Comparison of ENCODE assay signal across 8 cellular contexts in the genomic region with DNA sequence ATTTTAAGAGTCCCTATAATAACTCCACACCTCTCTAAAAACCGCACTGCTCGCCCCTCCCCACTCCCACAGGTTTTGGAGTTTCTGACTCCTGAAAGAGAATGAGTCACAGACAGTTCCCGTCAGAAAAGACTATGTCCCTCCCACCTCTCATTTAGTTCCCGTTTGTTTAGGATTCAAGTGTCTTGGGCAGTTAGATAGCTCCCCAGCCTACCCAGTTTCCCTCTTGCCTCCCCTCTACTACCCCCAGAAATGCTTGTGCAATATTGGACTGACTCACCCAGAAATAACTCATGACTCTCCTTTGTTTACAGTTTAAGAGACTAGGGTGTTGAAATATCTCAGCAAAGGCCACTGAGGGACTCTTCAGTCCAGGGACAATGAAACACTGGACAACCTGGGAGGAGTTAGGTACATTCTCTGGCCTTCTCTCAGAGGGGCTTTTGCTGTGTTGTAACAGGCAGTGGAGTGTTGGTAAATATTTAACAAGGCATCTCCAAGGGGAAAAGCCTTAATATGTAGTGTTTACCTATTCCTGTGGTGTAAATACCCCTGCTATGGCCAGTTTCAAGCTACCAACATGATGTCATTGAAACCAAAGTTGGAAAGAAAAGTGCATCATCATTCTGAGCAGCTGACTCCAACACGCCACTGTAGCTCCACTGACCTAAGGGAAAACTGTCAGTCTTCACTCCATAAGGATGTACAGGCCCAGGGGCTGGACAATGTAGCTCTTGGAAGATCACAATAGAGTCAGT.
A peak's percentile ranks its signal among the peaks of the same experiment; 100 is the strongest.
DNase-seq lines count a peak whose midpoint lies in the region; ATAC-seq lines count a peak whose summit lies in the region.

No MANE protein-coding gene starts in this region.

- intact Hi-C loops in activated naive CD4-positive, alpha-beta T cell treated with anti-CD3 and anti-CD28 coated beads for 36 hours (cut with micrococcal nuclease), result loop anchor here (1.0 kb wide), 1 partner anchor 27 kb away; no protein-coding TSS in a partner anchor
- intact Hi-C loops in Right ventricle myocardium superior (cut with DNase I), result no loop called here
- intact Hi-C loops in aorta (cut with DNase I), result loop anchor here (5.0 kb wide), 2 partner anchors 113 to 268 kb away; no protein-coding TSS in a partner anchor

- H3K9me3 Mint-ChIP-seq in activated naive CD4-positive, alpha-beta T cell treated with anti-CD3 and anti-CD28 coated beads for 36 hours, result peaks cover 2% of the 10 kb centered on the region

- 22 to 25% methylated on average over 5 of the region's 5 CpGs for WGBS in aorta, 2 donors

- H3K27ac Mint-ChIP-seq in activated naive CD4-positive, alpha-beta T cell treated with anti-CD3 and anti-CD28 coated beads for 36 hours, result peak overlapping the region; percentile 78

- no peak overlapping the region for H3K9ac ChIP-seq in rectal smooth muscle tissue (ENCODE audit: low read length)

- no peak overlapping the region for H3K4me3 ChIP-seq in rectal smooth muscle tissue (ENCODE audit: low read length)
- H3K4me3 ChIP-seq in aorta (ENCODE audit: low read length in 2 of 2), result no peak overlapping the region

- H3K9me3 ChIP-seq in aorta (ENCODE audit: control insufficient read depth, low read length), result no peaks in the 10 kb centered on the region

- H3K4me1 ChIP-seq in rectal smooth muscle tissue (ENCODE audit: control insufficient read depth, insufficient read depth, low read length), result peaks cover 6% of the 10 kb centered on the region
- H3K4me1 ChIP-seq in aorta (ENCODE audit: control insufficient read depth in 1 of 2, insufficient read depth in 2 of 2, low read length in 2 of 2), result peaks cover 0 to 2% of the 10 kb centered on the region in 2 donors

- CTCF ChIA-PET in activated naive CD4-positive, alpha-beta T cell treated with anti-CD3 and anti-CD28 coated beads for 36 hours (lab: Charles Lee), result interaction anchor here (0.7 to 1.5 kb wide), 6 partner anchors 16 to 226 kb away, joined by 3 to 6 read pairs (median 4); no protein-coding TSS in a partner anchor

- H3K36me3 ChIP-seq in rectal smooth muscle tissue (ENCODE audit: control insufficient read depth, insufficient read depth, low read length) (no peaks in the 10 kb centered on the region), aorta (ENCODE audit: control insufficient read depth in 1 of 2, insufficient read depth in 2 of 2, low read length in 1 of 2) (no peaks in the 10 kb centered on the region)

- H3K27ac ChIP-seq in rectal smooth muscle tissue (ENCODE audit: low read depth, low read length), result peak overlapping the region; percentile 59
- H3K27ac ChIP-seq in aorta (ENCODE audit: low read depth in 1 of 2, low read length in 2 of 2), result peak overlapping the region; percentile 52 to 97

- peaks cover 8% of the 10 kb centered on the region for H3K36me3 Mint-ChIP-seq in activated naive CD4-positive, alpha-beta T cell treated with anti-CD3 and anti-CD28 coated beads for 36 hours (ENCODE audit: low read depth)

- no peaks in the 10 kb centered on the region for H3K27me3 Mint-ChIP-seq in activated naive CD4-positive, alpha-beta T cell treated with anti-CD3 and anti-CD28 coated beads for 36 hours (ENCODE audit: low read depth)

- DNase-seq in RKO (ENCODE audit: low spot score), result peak; percentile 94
- peak; percentile 94 for DNase-seq in activated naive CD4-positive, alpha-beta T cell treated with anti-CD3 and anti-CD28 coated beads for 36 hours
- peak; percentile 77 for DNase-seq in Right ventricle myocardium superior
- peak; percentile 91 to 93 for DNase-seq in aorta

- no peak overlapping the region for H3K4me3 Mint-ChIP-seq in activated naive CD4-positive, alpha-beta T cell treated with anti-CD3 and anti-CD28 coated beads for 36 hours

- ATAC-seq in GM18498 (IDR thresholded peaks at IDR 0.05; ENCODE audit: unreplicated experiment) (peak; percentile 43), HG03045 (IDR thresholded peaks at IDR 0.05; ENCODE audit: unreplicated experiment) (peak; percentile 50), Right ventricle myocardium superior (ENCODE audit: poor library complexity) (peak; percentile 75), aorta (ENCODE audit: low FRiP score) (peak; percentile 81), HG03097 (IDR thresholded peaks at IDR 0.05; ENCODE audit: low FRiP score, unreplicated experiment) (no peak)

- H3K27me3 ChIP-seq in rectal smooth muscle tissue (ENCODE audit: control insufficient read depth, insufficient read depth, low read length), result no peaks in the 10 kb centered on the region
- no peaks in the 10 kb centered on the region for H3K27me3 ChIP-seq in aorta (ENCODE audit: control insufficient read depth in 1 of 2, insufficient read depth in 2 of 2, low read length in 1 of 2)

- peaks cover 39% of the 10 kb centered on the region for H3K4me1 Mint-ChIP-seq in activated naive CD4-positive, alpha-beta T cell treated with anti-CD3 and anti-CD28 coated beads for 36 hours (ENCODE audit: low read depth)
